Comparison of ENCODE assay signal across 1 cellular context in the genomic region with DNA sequence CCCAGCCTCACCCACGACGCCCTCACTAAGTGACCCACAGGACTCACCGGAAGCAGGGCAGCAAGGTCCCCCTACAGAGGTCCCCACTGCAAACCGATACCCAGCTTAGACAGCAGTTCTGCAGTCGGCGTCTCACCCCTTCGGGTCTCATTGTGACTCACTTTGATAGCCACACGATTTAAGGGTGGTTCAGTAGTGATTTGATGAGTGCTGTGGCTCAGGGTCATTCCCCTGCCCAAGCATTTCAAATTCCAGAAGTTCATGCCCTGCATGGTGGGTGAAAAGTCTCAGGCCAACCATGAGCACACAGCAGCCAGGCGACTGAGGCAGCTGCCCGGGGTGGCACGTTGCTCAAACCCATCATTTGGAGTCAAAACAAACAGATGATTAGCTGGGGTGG.
TF ChIP-seq lines count a peak whose summit lies in the region.

No MANE protein-coding gene starts in this region.

TF ChIP-seq in IMR-90, 13 proteins besides CTCF, POLR2A, EP300 and RAD21:
- no peak for TF ChIP-seq RFX5 (IDR thresholded peaks at IDR 0.05; ENCODE audit: low read depth, low read length)
- TF ChIP-seq CHD1 (IDR thresholded peaks at IDR 0.05; ENCODE audit: low read depth, low read length): no peak
- no peak for TF ChIP-seq FOS (IDR thresholded peaks at IDR 0.05; ENCODE audit: low read depth, low read length)
- no peak for TF ChIP-seq BHLHE40 (IDR thresholded peaks at IDR 0.05; ENCODE audit: low read depth, low read length)
- no peak for TF ChIP-seq MAFK (IDR thresholded peaks at IDR 0.05; ENCODE audit: low read depth, low read length)
- no peak for TF ChIP-seq SMC3 (IDR thresholded peaks at IDR 0.05; ENCODE audit: low read depth, low read length)
- TF ChIP-seq, protein P1, sequence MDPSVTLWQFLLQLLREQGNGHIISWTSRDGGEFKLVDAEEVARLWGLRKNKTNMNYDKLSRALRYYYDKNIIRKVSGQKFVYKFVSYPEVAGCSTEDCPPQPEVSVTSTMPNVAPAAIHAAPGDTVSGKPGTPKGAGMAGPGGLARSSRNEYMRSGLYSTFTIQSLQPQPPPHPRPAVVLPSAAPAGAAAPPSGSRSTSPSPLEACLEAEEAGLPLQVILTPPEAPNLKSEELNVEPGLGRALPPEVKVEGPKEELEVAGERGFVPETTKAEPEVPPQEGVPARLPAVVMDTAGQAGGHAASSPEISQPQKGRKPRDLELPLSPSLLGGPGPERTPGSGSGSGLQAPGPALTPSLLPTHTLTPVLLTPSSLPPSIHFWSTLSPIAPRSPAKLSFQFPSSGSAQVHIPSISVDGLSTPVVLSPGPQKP (IDR thresholded peaks at IDR 0.05; ENCODE audit: borderline replicate concordance, low read depth, low read length): no peak
- no peak for TF ChIP-seq NFE2L2 (IDR thresholded peaks at IDR 0.05; ENCODE audit: low read depth, low read length)
- TF ChIP-seq MXI1 (IDR thresholded peaks at IDR 0.05; ENCODE audit: borderline replicate concordance, low read depth, low read length): no peak
- TF ChIP-seq CEBPB (IDR thresholded peaks at IDR 0.05; ENCODE audit: low read depth, low read length): no peak
- no peak for TF ChIP-seq MAZ (IDR thresholded peaks at IDR 0.05; ENCODE audit: borderline replicate concordance, low read depth, low read length)
- no peak for TF ChIP-seq RCOR1 (IDR thresholded peaks at IDR 0.05; ENCODE audit: insufficient replicate concordance, low read length)
- TF ChIP-seq USF2 (IDR thresholded peaks at IDR 0.05; ENCODE audit: low read depth, low read length): no peak
